In genomic region chr15:51577907-51578306, GRCh38 we compare ENCODE assay signal across 26 cellular contexts.
"Had no signal": no experiment of that assay in that cellular context is flagged by ENCODE, and none has a peak within 500 bp of the region (broad histone marks: within the 10 kb centered on the region; RNA-seq: fewer than 3 reads in every experiment).

No MANE protein-coding gene starts in this region.

- H3K79me2 ChIP-seq: parathyroid adenoma had no signal

- H3K27ac ChIP-seq: dorsolateral prefrontal cortex, parathyroid adenoma, psoas muscle, testis, vagina had no signal

- H3K27me3 ChIP-seq: body of pancreas, dorsolateral prefrontal cortex, gastrocnemius medialis, right atrium auricular region, testis, vagina had no signal

- H3K36me3 ChIP-seq: gastrocnemius medialis, left ventricle myocardium inferior, right atrium auricular region, vagina had no signal

- H3K9ac ChIP-seq: parathyroid adenoma had no signal

- H2AFZ ChIP-seq: parathyroid adenoma had no signal

- H3K27ac Mint-ChIP-seq: activated B cell treated with CpG ODN at 0.5 μM for 24 hours; activated naive CD4-positive, alpha-beta T cell treated with anti-CD3 and anti-CD28 coated beads, Interleukin-2, amount 50 U/mL, for 72 hours; activated T-cell treated with anti-CD3 and anti-CD28 coated beads, Interleukin-2, amount 50 U/mL, for 72 hours had no signal

- DNase-seq: activated B cell treated with CpG ODN at 0.5 μM for 24 hours; activated naive CD4-positive, alpha-beta T cell; activated T-cell treated with anti-CD3 and anti-CD28 coated beads for 4 hours; activated T-cell treated with anti-CD3 and anti-CD28 coated beads, Interleukin-2, amount 50 U/mL, for 72 hours; aorta; body of pancreas; dorsolateral prefrontal cortex; effector memory CD4-positive, alpha-beta T cell; erythroblast; gastrocnemius medialis; glutamatergic neuron; left ventricle myocardium inferior; mammary epithelial cell; naive thymus-derived CD8-positive, alpha-beta T cell; occipital lobe; psoas muscle; stimulated activated CD4-positive, alpha-beta T cell treated with anti-CD3 and anti-CD28 coated beads, Interleukin-2, amount 100 ng/mL, for 48 hours; stimulated activated naive CD4-positive, alpha-beta T cell treated with Interleukin-2 at 50 U/mL for 16 hours; T-helper 2 cell; testis; trophoblast cell had no signal

- H3K4me3 Mint-ChIP-seq: activated B cell treated with CpG ODN at 0.5 μM for 24 hours; activated T-cell treated with anti-CD3 and anti-CD28 coated beads, Interleukin-2, amount 50 U/mL, for 72 hours; naive thymus-derived CD8-positive, alpha-beta T cell; neural crest cell had no signal

- H3K4me3 ChIP-seq: body of pancreas, dorsolateral prefrontal cortex, gastrocnemius medialis, left ventricle myocardium inferior, psoas muscle, right atrium auricular region, testis, vagina had no signal

- H3K4me1 ChIP-seq: body of pancreas, gastrocnemius medialis, psoas muscle, testis had no signal

- H3K9me3 Mint-ChIP-seq: activated T-cell treated with anti-CD3 and anti-CD28 coated beads, Interleukin-2, amount 50 U/mL, for 72 hours had no signal

- H3K9me3 ChIP-seq: body of pancreas, gastrocnemius medialis, right atrium auricular region, testis, vagina had no signal

- H3K4me1 Mint-ChIP-seq: activated B cell treated with CpG ODN at 0.5 μM for 24 hours had no signal

- H3K27me3 Mint-ChIP-seq: activated B cell treated with CpG ODN at 0.5 μM for 24 hours; naive thymus-derived CD8-positive, alpha-beta T cell had no signal

- ATAC-seq: activated naive CD4-positive, alpha-beta T cell treated with anti-CD3 and anti-CD28 coated beads, Interleukin-2, amount 50 U/mL, for 72 hours; activated T-cell treated with anti-CD3 and anti-CD28 coated beads, Interleukin-2, amount 50 U/mL, for 72 hours; body of pancreas; gastrocnemius medialis; naive thymus-derived CD8-positive, alpha-beta T cell; psoas muscle had no signal
